In the genomic region with DNA sequence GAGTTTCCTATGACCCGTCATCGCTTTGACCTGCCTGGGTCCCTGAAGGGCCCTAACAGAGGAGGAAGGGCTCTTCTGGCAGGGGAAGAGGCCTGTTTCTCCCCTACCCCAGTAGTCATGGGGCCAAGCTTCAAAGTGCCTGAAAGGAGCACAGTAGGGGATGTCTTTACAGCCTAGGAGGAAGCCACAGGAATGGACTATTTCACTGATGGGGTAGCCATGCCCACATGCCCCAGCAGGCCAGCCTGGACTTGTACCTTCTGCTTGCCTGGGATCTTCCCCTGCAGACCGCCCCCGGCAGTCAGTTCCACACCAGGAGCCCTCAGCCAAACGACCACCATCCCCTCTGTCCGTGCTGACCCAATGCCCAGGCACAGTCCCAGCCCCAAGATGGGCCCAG, we compare ENCODE assay signal across 20 cellular contexts.
"Had no signal": no experiment of that assay in that cellular context is flagged by ENCODE, and none has a peak within 500 bp of the region (broad histone marks: within the 10 kb centered on the region; RNA-seq: fewer than 3 reads in every experiment).

No MANE protein-coding gene starts in this region.

- H3K36me3 ChIP-seq: gastrocnemius medialis, left ventricle myocardium inferior, lower lobe of right lung, stomach, thoracic aorta, transverse colon had no signal

- H3K4me3 Mint-ChIP-seq: central memory CD8-positive, alpha-beta T cell; immature natural killer cell; natural killer cell treated with Interleukin-12 subunit alpha and Interleukin-12 subunit beta and Interleukin-15 and Interleukin-18, amount 100 ng/mL, for 72 hours had no signal

- H3K36me3 Mint-ChIP-seq: immature natural killer cell; natural killer cell treated with Interleukin-12 subunit alpha and Interleukin-12 subunit beta and Interleukin-15 and Interleukin-18, amount 100 ng/mL, for 72 hours had no signal

- H3K4me3 ChIP-seq: gastrocnemius medialis, left ventricle myocardium inferior, lower lobe of right lung, stomach, thoracic aorta, transverse colon had no signal

- H3K9me3 Mint-ChIP-seq: central memory CD8-positive, alpha-beta T cell; immature natural killer cell; natural killer cell treated with Interleukin-12 subunit alpha and Interleukin-12 subunit beta and Interleukin-15 and Interleukin-18, amount 100 ng/mL, for 72 hours had no signal

- DNase-seq: cortex of kidney; gastrocnemius medialis; immature natural killer cell; left cardiac atrium; left ventricle myocardium inferior; lower lobe of right lung; mesenchymal stem cell; midbrain; stimulated activated CD4-positive, alpha-beta T cell treated with anti-CD3 and anti-CD28 coated beads, Interleukin-2, amount 100 ng/mL, for 24 hours; stimulated activated CD4-positive, alpha-beta T cell treated with anti-CD3 and anti-CD28 coated beads, Interleukin-4, amount 100 ng/mL, for 4 hours; stimulated activated naive CD4-positive, alpha-beta T cell; stomach; substantia nigra; transverse colon had no signal

- H3K27me3 ChIP-seq: gastrocnemius medialis, transverse colon had no signal

- ATAC-seq: gastrocnemius medialis, left cardiac atrium, lower lobe of right lung, sciatic nerve had no signal

- FAIRE-seq: endothelial cell of umbilical vein, kidney had no signal

- H3K27ac Mint-ChIP-seq: natural killer cell treated with Interleukin-12 subunit alpha and Interleukin-12 subunit beta and Interleukin-15 and Interleukin-18, amount 100 ng/mL, for 72 hours had no signal
